Comparison of ENCODE assay signal across 20 cellular contexts in the genomic region with DNA sequence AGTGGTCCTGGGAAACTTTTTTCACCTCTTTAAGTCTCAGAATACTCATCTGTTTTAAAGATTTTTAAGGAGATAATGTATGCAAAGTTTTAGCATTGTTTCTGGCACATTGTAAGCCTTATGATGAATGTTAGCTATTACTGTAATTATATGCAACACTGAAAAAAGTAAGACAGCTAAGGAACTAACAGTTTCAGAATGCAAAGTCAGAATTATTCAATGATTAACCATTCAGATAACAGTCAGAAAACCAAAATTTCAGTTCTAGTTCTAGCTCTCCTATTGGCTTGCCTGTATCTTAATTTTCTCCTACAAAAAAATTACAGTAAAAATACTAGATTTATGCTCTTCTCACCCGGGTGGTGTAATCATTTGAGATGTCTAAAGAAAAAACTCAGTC.
DNase-seq lines count a peak whose midpoint lies in the region; ATAC-seq, FAIRE-seq and TF ChIP-seq lines count a peak whose summit lies in the region.
"Had no signal": no experiment of that assay in that cellular context is flagged by ENCODE, and none has a peak within 500 bp of the region (broad histone marks: within the 10 kb centered on the region; RNA-seq: fewer than 3 reads in every experiment).

No MANE protein-coding gene starts in this region.

- H3K9me3 ChIP-seq in prostate gland, result no peaks in the 10 kb centered on the region

- DNase-seq in activated CD4-positive, alpha-beta T cell treated with anti-CD3 and anti-CD28 coated beads for 48 hours, result no peak
- DNase-seq in foreskin keratinocyte (no peak), prostate gland (ENCODE audit: low spot score) (no peak)
- DNase-seq: COR-L47, DMS153, EL, KG1, NCI-H1048, NCI-H1436 treated with DMSO at 0.1 percent for 48 hours, NCI-H748 treated with DMSO at 0.1 percent for 48 hours, RPMI8226, T-helper 17 cell had no signal

- H3K27ac ChIP-seq in foreskin keratinocyte, result no peak overlapping the region
- no peak overlapping the region for H3K27ac ChIP-seq in prostate gland

- no peak for TF ChIP-seq POLR2A in prostate gland (IDR thresholded peaks at IDR 0.05)

- H3K27me3 ChIP-seq in foreskin keratinocyte (no peaks in the 10 kb centered on the region), prostate gland (replicated peaks; ENCODE audit: insufficient read depth) (peaks cover 3% of the 10 kb centered on the region)

- H3K4me3 ChIP-seq in prostate gland, result no peak overlapping the region
- H3K4me3 ChIP-seq: GM23338 had no signal

- FAIRE-seq in islet of Langerhans (lab: Jason Lieb, UNC), result peak; percentile 74
- FAIRE-seq: HepG2 had no signal

- TF ChIP-seq CTCF in foreskin keratinocyte (conservative IDR thresholded peaks at IDR 0.05), result no peak
- TF ChIP-seq CTCF in prostate gland (IDR thresholded peaks at IDR 0.05), result no peak

- WGBS in prostate gland, result 80% methylated on average over 1 of the region's 1 CpG

- no peaks in the 10 kb centered on the region for H3K36me3 ChIP-seq in prostate gland

- H3K4me1 ChIP-seq in foreskin keratinocyte (no peaks in the 10 kb centered on the region), prostate gland (replicated peaks) (no peaks in the 10 kb centered on the region)

- peak; percentile 67 for ATAC-seq in GM18873 (IDR thresholded peaks at IDR 0.05; ENCODE audit: low FRiP score, unreplicated experiment)
- ATAC-seq in GM19468 (IDR thresholded peaks at IDR 0.05; ENCODE audit: extremely low read depth, unreplicated experiment), result peak; percentile 27
- ATAC-seq in HG03139 (IDR thresholded peaks at IDR 0.05; ENCODE audit: unreplicated experiment), result peak; percentile 55
- no peak for ATAC-seq in foreskin keratinocyte
- ATAC-seq in HG02642 (IDR thresholded peaks at IDR 0.05; ENCODE audit: poor library complexity, unreplicated experiment), result no peak
- ATAC-seq: GM23338, HCT116, HepG2, T-helper 17 cell had no signal

- intact Hi-C loops in prostate gland (cut with DNase I), result no loop called here

Comparison
In these comparisons a context has a peak if more than half of its experiments do, and no peak if none do; other contexts are left out.
1. ATAC-seq: peak in GM18873 (single experiment), GM19468 (single experiment) and HG03139 (single experiment); none in foreskin keratinocyte (single experiment) and HG02642 (single experiment).